In the genomic region with DNA sequence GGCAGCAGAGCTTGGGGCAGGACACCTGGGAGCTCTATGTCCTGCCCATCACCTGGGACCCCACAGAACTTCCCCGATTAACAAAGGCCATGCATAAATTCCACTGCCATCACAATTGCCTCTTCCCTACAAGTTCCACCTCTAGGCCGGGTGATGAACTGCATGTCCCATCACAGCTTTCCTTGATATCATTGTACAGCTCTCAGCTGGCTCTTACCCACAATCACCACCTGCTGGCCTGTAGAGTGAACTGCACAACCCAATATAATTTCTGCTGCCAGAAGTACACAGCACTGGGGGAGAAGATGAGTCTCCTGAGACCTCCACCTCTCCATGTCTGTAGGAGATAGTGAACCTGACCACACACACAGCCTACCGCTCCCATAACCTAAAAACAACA, we compare ENCODE assay signal across 9 cellular contexts.
DNase-seq lines count a peak whose midpoint lies in the region; TF ChIP-seq lines count a peak whose summit lies in the region.
"Had no signal": no experiment of that assay in that cellular context is flagged by ENCODE, and none has a peak within 500 bp of the region (broad histone marks: within the 10 kb centered on the region; RNA-seq: fewer than 3 reads in every experiment).

No MANE protein-coding gene starts in this region.

- H3K4me3 ChIP-seq in HFF-Myc (replicated peaks; ENCODE audit: low read depth, low read length) = no peak overlapping the region
- H3K4me3 ChIP-seq in choroid plexus epithelial cell (ENCODE audit: low read depth, low read length) = no peak overlapping the region
- H3K4me3 ChIP-seq in foreskin fibroblast (ENCODE audit: low read depth in 1 of 2, low read length in 2 of 2) = no peak overlapping the region

- H3K4me1 Mint-ChIP-seq in activated CD4-positive, alpha-beta T cell treated with anti-CD3 and anti-CD28 coated beads, Interleukin-2, amount 10 ng/mL, durations not matched to agents 7 days and 5 days = no peaks in the 10 kb centered on the region
- H3K4me1 Mint-ChIP-seq in type B pancreatic cell (ENCODE audit: unreplicated experiment) = no peaks in the 10 kb centered on the region

- CTCF ChIA-PET in activated CD4-positive, alpha-beta T cell treated with anti-CD3 and anti-CD28 coated beads, Interleukin-2, amount 10 ng/mL, durations not matched to agents 7 days and 5 days (lab: Charles Lee) = no interaction called here

- no peak overlapping the region for H3K27ac Mint-ChIP-seq in activated CD4-positive, alpha-beta T cell treated with anti-CD3 and anti-CD28 coated beads, Interleukin-2, amount 10 ng/mL, durations not matched to agents 7 days and 5 days
- H3K27ac Mint-ChIP-seq in type B pancreatic cell = no peak overlapping the region
- H3K27ac Mint-ChIP-seq: activated naive CD8-positive, alpha-beta T cell had no signal

- peaks cover 2% of the 10 kb centered on the region for H3K9me3 Mint-ChIP-seq in activated CD4-positive, alpha-beta T cell treated with anti-CD3 and anti-CD28 coated beads, Interleukin-2, amount 10 ng/mL, durations not matched to agents 7 days and 5 days
- H3K9me3 Mint-ChIP-seq in type B pancreatic cell = peaks cover 14% of the 10 kb centered on the region

- H3K27me3 Mint-ChIP-seq in activated CD4-positive, alpha-beta T cell treated with anti-CD3 and anti-CD28 coated beads, Interleukin-2, amount 10 ng/mL, durations not matched to agents 7 days and 5 days = no peaks in the 10 kb centered on the region
- no peaks in the 10 kb centered on the region for H3K27me3 Mint-ChIP-seq in type B pancreatic cell
- H3K27me3 Mint-ChIP-seq: activated naive CD8-positive, alpha-beta T cell had no signal

- no peaks in the 10 kb centered on the region for H3K36me3 Mint-ChIP-seq in activated CD4-positive, alpha-beta T cell treated with anti-CD3 and anti-CD28 coated beads, Interleukin-2, amount 10 ng/mL, durations not matched to agents 7 days and 5 days (ENCODE audit: low read depth)
- H3K36me3 Mint-ChIP-seq in type B pancreatic cell = no peaks in the 10 kb centered on the region
- H3K36me3 Mint-ChIP-seq: activated naive CD8-positive, alpha-beta T cell had no signal

- peak; percentile 16 for TF ChIP-seq CTCF in HFF-Myc (IDR thresholded peaks at IDR 0.05; ENCODE audit: low read depth, low read length, missing control alignments)
- peak; percentile 64 for TF ChIP-seq CTCF in LNCAP (IDR thresholded peaks at IDR 0.05)
- TF ChIP-seq CTCF in choroid plexus epithelial cell (conservative IDR thresholded peaks at IDR 0.05; ENCODE audit: low read depth, low read length) = peak; percentile 75
- TF ChIP-seq CTCF in type B pancreatic cell (conservative IDR thresholded peaks at IDR 0.05) = peak; percentile 67
- no peak for TF ChIP-seq CTCF in foreskin fibroblast (IDR thresholded peaks at IDR 0.05; ENCODE audit: low read depth, low read length)

- DNase-seq in activated CD4-positive, alpha-beta T cell treated with anti-CD3 and anti-CD28 coated beads, Interleukin-2, amount 10 ng/mL, durations not matched to agents 7 days and 5 days = peak; percentile 7
- no peak for DNase-seq in activated CD4-positive, alpha-beta T cell treated with anti-CD3 and anti-CD28 coated beads, Interleukin-2, amount 50 U/mL, for 1 hour
- DNase-seq in HFF-Myc (ENCODE audit: extremely low read depth, low read depth) (no peak), choroid plexus epithelial cell (ENCODE audit: low read depth) (peak; percentile 67), type B pancreatic cell (ENCODE audit: extremely low spot score, unreplicated experiment) (no peak), foreskin fibroblast (no peak), globus pallidus (ENCODE audit: low spot score) (no peak)

- POLR2A ChIA-PET in activated CD4-positive, alpha-beta T cell treated with anti-CD3 and anti-CD28 coated beads, Interleukin-2, amount 10 ng/mL, durations not matched to agents 7 days and 5 days (lab: Charles Lee) = no interaction called here

- H3K4me3 Mint-ChIP-seq in activated CD4-positive, alpha-beta T cell treated with anti-CD3 and anti-CD28 coated beads, Interleukin-2, amount 10 ng/mL, durations not matched to agents 7 days and 5 days = no peak overlapping the region
- H3K4me3 Mint-ChIP-seq in type B pancreatic cell = no peak overlapping the region
- H3K4me3 Mint-ChIP-seq: activated naive CD8-positive, alpha-beta T cell had no signal

Comparison
In these comparisons a context has a peak if more than half of its experiments do, and no peak if none do; other contexts are left out.
1. DNase-seq: peak in activated CD4-positive, alpha-beta T cell treated with anti-CD3 and anti-CD28 coated beads, Interleukin-2, amount 10 ng/mL, durations not matched to agents 7 days and 5 days (single experiment) and choroid plexus epithelial cell (single experiment); none in activated CD4-positive, alpha-beta T cell treated with anti-CD3 and anti-CD28 coated beads, Interleukin-2, amount 50 U/mL, for 1 hour (single experiment), HFF-Myc (single experiment), type B pancreatic cell (single experiment), foreskin fibroblast (0 of 2) and globus pallidus (single experiment).